In the genomic region with DNA sequence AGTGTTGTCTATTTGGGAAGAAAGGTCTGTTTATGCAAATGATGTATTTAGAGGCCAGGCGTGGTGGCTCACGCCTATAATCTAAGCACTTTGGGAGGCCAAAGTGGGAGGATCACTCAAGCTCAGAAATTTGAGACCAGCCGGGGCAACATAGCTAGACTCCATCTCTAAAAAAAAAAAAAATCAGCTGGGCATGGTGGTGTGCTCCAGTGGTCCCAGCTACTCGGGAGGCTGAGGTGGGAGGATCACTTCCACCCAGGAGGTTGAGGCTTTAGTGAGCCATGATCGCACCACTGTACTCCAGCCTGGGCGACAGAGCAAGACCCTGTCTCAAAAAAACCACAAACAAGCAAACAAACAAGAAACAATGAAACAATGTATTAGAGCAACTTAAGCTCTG, we compare ENCODE assay signal across 7 cellular contexts.
"Had no signal": no experiment of that assay in that cellular context is flagged by ENCODE, and none has a peak within 500 bp of the region (broad histone marks: within the 10 kb centered on the region; RNA-seq: fewer than 3 reads in every experiment).

No MANE protein-coding gene starts in this region.

- H3K9me3 Mint-ChIP-seq: GM23338 had no signal

- H3K27ac Mint-ChIP-seq: GM23338, IgD-negative memory B cell had no signal

- H3K4me3 Mint-ChIP-seq: GM23338, IgD-negative memory B cell had no signal

- H3K4me3 ChIP-seq: GM23338, HAP-1 had no signal

- H3K9me3 ChIP-seq: HAP-1 had no signal

- H3K4me2 ChIP-seq: GM23338 had no signal

- H3K36me3 ChIP-seq: HAP-1 had no signal

- ATAC-seq: GM23338, HCT116 had no signal

- H3K4me1 Mint-ChIP-seq: GM23338 had no signal

- DNase-seq: H7, KG1 had no signal

- H3K36me3 Mint-ChIP-seq: IgD-negative memory B cell had no signal

- H3K27ac ChIP-seq: HL-60 had no signal
